Comparison of ENCODE assay signal across 10 cellular contexts in the genomic region with DNA sequence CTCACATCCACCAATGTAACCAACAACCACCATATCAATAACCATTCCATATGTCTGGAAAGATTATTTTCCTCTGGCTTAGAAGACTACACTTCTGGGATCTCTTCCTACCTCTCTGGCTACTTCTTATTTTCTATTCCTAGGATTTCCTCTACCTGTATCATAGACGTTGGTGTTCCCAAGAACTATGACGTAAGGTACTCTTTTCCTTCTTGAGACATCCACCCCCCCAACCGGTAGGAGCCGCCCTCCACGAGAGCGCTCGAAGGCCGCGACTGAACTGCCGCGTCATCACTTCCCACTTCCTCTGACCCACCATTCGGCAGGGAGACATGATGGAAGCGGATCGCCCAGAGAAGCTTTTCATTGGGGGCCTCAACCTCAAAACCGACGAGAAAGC. TPM values are rescaled to one million over a fixed set of nuclear protein-coding genes. Genes with fewer than 3 reads are reported as not detected.
"Had no signal": no experiment of that assay in that cellular context is flagged by ENCODE, and none has a peak within 500 bp of the region (broad histone marks: within the 10 kb centered on the region; RNA-seq: fewer than 3 reads in every experiment).

Gene RBMXL3 (plus strand): TSS at position 301 of the 400 bp plus-strand sequence. CDS start 32 bp downstream, at position 333.

- H3K9me3 ChIP-seq: HAP-1 had no signal

- H3K36me3 ChIP-seq: HAP-1 had no signal

- H3K9me3 Mint-ChIP-seq: IgD-negative memory B cell had no signal

- DNase-seq: HFFc6, KG1 had no signal

- H3K4me3 Mint-ChIP-seq: GM23338, HFFc6, IgD-negative memory B cell had no signal

- H2AFZ ChIP-seq: GM23338 had no signal

- ATAC-seq: GM23338, HCT116 had no signal

- H3K4me1 ChIP-seq: HAP-1 had no signal

- H3K4me1 Mint-ChIP-seq: GM23338, IgD-negative memory B cell had no signal

- H3K27me3 Mint-ChIP-seq: IgD-negative memory B cell had no signal

- FAIRE-seq: H1, H54, HTR-8/SVneo had no signal

- H3K27ac Mint-ChIP-seq: GM23338, HFFc6, IgD-negative memory B cell had no signal

- H3K4me2 ChIP-seq: GM23338 had no signal

- H3K4me3 ChIP-seq: GM23338, HAP-1 had no signal

- H3K36me3 Mint-ChIP-seq: IgD-negative memory B cell had no signal

RNA-seq across cellular contexts. Expression of gene RBMXL3, which starts in this region (rescaled TPM):
- total RNA-seq: GM23338, H1, HFFc6, HT-29 had no signal
- polyA plus RNA-seq: GM23338, H1, IgD-negative memory B cell had no signal
